Comparison of ENCODE assay signal across 1 cellular context in genomic region chr2:207533609-207534008, GRCh38.
TF ChIP-seq lines count a peak whose summit lies in the region.

No MANE protein-coding gene starts in this region.

TF ChIP-seq in K562, 482 proteins besides CTCF, POLR2A, EP300 and RAD21 (continued from another document):
- TF ChIP-seq, protein P1, sequence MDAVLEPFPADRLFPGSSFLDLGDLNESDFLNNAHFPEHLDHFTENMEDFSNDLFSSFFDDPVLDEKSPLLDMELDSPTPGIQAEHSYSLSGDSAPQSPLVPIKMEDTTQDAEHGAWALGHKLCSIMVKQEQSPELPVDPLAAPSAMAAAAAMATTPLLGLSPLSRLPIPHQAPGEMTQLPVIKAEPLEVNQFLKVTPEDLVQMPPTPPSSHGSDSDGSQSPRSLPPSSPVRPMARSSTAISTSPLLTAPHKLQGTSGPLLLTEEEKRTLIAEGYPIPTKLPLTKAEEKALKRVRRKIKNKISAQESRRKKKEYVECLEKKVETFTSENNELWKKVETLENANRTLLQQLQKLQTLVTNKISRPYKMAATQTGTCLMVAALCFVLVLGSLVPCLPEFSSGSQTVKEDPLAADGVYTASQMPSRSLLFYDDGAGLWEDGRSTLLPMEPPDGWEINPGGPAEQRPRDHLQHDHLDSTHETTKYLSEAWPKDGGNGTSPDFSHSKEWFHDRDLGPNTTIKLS (IDR thresholded peaks at IDR 0.05; ENCODE audit: borderline replicate concordance, low read depth), result no peak
- TF ChIP-seq JUN (IDR thresholded peaks at IDR 0.05; ENCODE audit: borderline replicate concordance, low read depth, low read length) (no peak), JUN (CRISPR knock-in tag; IDR thresholded peaks at IDR 0.05; ENCODE audit: borderline replicate concordance) (no peak)
